Comparison of ENCODE assay signal across 10 cellular contexts in the genomic region with DNA sequence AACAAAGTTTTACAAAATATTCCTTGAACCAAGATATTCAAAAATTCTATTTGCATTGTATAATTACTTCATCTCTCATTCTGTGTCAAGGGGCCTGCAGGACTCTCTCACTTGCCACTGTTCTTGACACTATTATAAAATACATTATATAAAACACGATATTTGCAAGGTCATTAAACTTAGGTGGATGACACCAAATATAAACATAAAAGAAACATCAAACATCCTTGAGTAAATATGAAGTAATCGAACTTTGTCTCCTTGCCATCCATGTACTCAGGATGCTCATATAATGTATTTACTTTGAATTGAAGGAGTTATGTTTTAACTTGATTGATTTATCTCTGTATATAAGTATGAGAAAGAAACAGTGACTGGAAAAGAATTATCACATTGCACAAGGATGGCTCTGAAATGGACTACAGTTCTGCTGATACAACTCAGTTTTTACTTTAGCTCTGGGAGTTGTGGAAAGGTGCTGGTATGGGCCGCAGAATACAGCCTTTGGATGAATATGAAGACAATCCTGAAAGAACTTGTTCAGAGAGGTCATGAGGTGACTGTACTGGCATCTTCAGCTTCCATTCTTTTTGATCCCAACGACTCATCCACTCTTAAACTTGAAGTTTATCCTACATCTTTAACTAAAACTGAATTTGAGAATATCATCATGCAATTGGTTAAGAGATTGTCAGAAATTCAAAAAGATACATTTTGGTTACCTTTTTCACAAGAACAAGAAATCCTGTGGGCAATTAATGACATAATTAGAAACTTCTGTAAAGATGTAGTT. TPM values are rescaled to one million over a fixed set of nuclear protein-coding genes. Genes with fewer than 3 reads are reported as not detected.
"Had no signal": no experiment of that assay in that cellular context is flagged by ENCODE, and none has a peak within 500 bp of the region (broad histone marks: within the 10 kb centered on the region; RNA-seq: fewer than 3 reads in every experiment).

A gene (plus strand): TSS at position 378 of the 793 bp plus-strand sequence. CDS start 26 bp downstream, at position 404.

RNA-seq across cellular contexts. Expression of the gene that starts here (rescaled TPM):
- total RNA-seq: activated B cell treated with CpG ODN at 0.5 μM for 24 hours; activated CD4-positive, alpha-beta memory T cell treated with anti-CD3 and anti-CD28 coated beads for 36 hours; activated naive CD4-positive, alpha-beta T cell treated with anti-CD3 and anti-CD28 coated beads for 36 hours; activated naive CD4-positive, alpha-beta T cell treated with anti-CD3 and anti-CD28 coated beads, Interleukin-2, amount 50 U/mL, for 72 hours; activated T-cell treated with anti-CD3 and anti-CD28 coated beads, Interleukin-2, amount 50 U/mL, for 4 hours; activated T-helper 1 cell treated with anti-CD3 and anti-CD28 coated beads, Interleukin-12 subunit alpha, Interleukin-12 subunit beta, Interleukin-2, Interleukin-4 antibody, amounts not matched to agents 30 ng/mL and 10 ng/mL and 1 ng/mL, durations not matched to agents 14 hours and 24 hours and 36 hours; bronchial epithelial cell; SJSA1 had no signal
- polyA plus RNA-seq: adrenal gland, SK-N-SH had no signal
